In genomic region chr6:26375270-26375669, GRCh38 we compare ENCODE assay signal across 2 cellular contexts.
TF ChIP-seq lines count a peak whose summit lies in the region.

No MANE protein-coding gene starts in this region.

TF ChIP-seq in WTC11, 78 proteins besides CTCF, POLR2A, EP300 and RAD21 (continued from another document):
- TF ChIP-seq, protein P1, sequence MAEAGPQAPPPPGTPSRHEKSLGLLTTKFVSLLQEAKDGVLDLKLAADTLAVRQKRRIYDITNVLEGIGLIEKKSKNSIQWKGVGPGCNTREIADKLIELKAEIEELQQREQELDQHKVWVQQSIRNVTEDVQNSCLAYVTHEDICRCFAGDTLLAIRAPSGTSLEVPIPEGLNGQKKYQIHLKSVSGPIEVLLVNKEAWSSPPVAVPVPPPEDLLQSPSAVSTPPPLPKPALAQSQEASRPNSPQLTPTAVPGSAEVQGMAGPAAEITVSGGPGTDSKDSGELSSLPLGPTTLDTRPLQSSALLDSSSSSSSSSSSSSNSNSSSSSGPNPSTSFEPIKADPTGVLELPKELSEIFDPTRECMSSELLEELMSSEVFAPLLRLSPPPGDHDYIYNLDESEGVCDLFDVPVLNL (CRISPR knock-in tag; IDR thresholded peaks at IDR 0.05; ENCODE audit: borderline replicate concordance, low read depth): no peak
- no peak for TF ChIP-seq JAZF1 (CRISPR knock-in tag; IDR thresholded peaks at IDR 0.05)
- TF ChIP-seq, protein P2, sequence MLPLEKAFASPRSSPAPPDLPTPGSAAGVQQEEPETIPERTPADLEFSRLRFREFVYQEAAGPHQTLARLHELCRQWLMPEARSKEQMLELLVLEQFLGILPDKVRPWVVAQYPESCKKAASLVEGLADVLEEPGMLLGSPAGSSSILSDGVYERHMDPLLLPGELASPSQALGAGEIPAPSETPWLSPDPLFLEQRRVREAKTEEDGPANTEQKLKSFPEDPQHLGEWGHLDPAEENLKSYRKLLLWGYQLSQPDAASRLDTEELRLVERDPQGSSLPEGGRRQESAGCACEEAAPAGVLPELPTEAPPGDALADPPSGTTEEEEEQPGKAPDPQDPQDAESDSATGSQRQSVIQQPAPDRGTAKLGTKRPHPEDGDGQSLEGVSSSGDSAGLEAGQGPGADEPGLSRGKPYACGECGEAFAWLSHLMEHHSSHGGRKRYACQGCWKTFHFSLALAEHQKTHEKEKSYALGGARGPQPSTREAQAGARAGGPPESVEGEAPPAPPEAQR (CRISPR knock-in tag; IDR thresholded peaks at IDR 0.05): no peak
- TF ChIP-seq ZNF263 (CRISPR knock-in tag; IDR thresholded peaks at IDR 0.05; ENCODE audit: low read depth): no peak
- TF ChIP-seq ZNF532 (CRISPR knock-in tag; IDR thresholded peaks at IDR 0.05; ENCODE audit: borderline replicate concordance): no peak
- no peak for TF ChIP-seq RELA (CRISPR knock-in tag; IDR thresholded peaks at IDR 0.05; ENCODE audit: borderline replicate concordance)
- no peak for TF ChIP-seq TEAD4 (CRISPR knock-in tag; IDR thresholded peaks at IDR 0.05)
TF ChIP-seq in WTC11: peak in this region for 0.

TF ChIP-seq in SK-N-SH, 30 proteins besides CTCF, POLR2A, EP300 and RAD21 (continued from another document):
- no peak for TF ChIP-seq USF1 (IDR thresholded peaks at IDR 0.05; ENCODE audit: borderline replicate concordance, low read depth)
